In the genomic region with DNA sequence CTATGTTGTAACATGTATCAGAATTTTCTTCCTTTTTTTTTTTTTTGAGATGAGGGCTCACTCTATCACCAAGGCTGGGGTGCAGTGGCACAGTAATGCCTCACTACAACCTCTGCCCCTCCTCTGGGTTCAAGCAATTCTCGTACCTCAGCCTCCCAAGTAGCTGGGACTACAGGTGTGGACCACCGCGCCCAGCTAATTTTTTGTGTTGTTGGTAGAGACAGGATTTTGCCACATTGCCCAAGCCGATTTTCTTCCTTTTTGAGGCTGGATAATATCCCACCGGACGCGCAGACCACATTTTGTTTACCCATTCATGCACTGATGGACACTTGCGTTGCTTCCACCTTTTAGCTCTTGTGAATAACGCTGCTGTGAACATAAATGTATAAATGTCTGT, we compare ENCODE assay signal across 31 cellular contexts.
"Had no signal": no experiment of that assay in that cellular context is flagged by ENCODE, and none has a peak within 500 bp of the region (broad histone marks: within the 10 kb centered on the region; RNA-seq: fewer than 3 reads in every experiment).

No MANE protein-coding gene starts in this region.

- H3K27ac ChIP-seq: left lung, lower lobe of right lung, neural progenitor cell, neutrophil, ovary, prostate gland, skin epidermis, suprapubic skin, thoracic aorta, tibial artery, uterus had no signal

- H3K4me1 ChIP-seq: left lung, lower lobe of right lung, neural progenitor cell, prostate gland, suprapubic skin, tibial artery, uterus had no signal

- H3K27ac Mint-ChIP-seq: mesothelial cell of epicardium; naive B cell; natural killer cell; nephron progenitor cell; neural progenitor cell; stimulated activated naive B cell treated with anti-CD40 and anti-IgM and Interleukin-4, amounts not matched to agents 10 μg/mL and 1 μg/mL and 100 μg/mL, for 72 hours had no signal

- H3K4me1 Mint-ChIP-seq: mesothelial cell of epicardium, nephron progenitor cell, neural progenitor cell had no signal

- DNase-seq: hippocampal formation; kidney; left colon; lower lobe of right lung; mammary epithelial cell; mesenchymal stem cell; naive B cell; natural killer cell; nephron progenitor cell; occipital lobe; ovary; retina; right cardiac atrium; stimulated activated CD4-positive, alpha-beta T cell treated with anti-CD3 and anti-CD28 coated beads, Interleukin-12 subunit alpha, Interleukin-12 subunit beta, amount 100 ng/mL, for 4 hours; stimulated activated CD4-positive, alpha-beta T cell treated with anti-CD3 and anti-CD28 coated beads, Interleukin-15, amount 100 ng/mL, for 24 hours; stimulated activated CD4-positive, alpha-beta T cell treated with anti-CD3 and anti-CD28 coated beads, Interleukin-2, amount 100 ng/mL, for 24 hours; stimulated activated CD4-positive, alpha-beta T cell treated with anti-CD3 and anti-CD28 coated beads, Interleukin-4, amount 100 ng/mL, for 1 hour; stimulated activated naive B cell treated with anti-CD40 and anti-IgM and Interleukin-4, amounts not matched to agents 10 μg/mL and 1 μg/mL and 100 μg/mL, for 72 hours; stimulated activated naive CD8-positive, alpha-beta T cell treated with anti-CD3 and anti-CD28 coated beads, Interleukin-15, Interleukin-2, amounts not matched to agents 100 U/mL and 50 U/mL, for 24 hours; tibial artery; trophoblast cell; uterus had no signal

- H3K27me3 ChIP-seq: ovary, uterus had no signal

- H3K9me3 Mint-ChIP-seq: mesothelial cell of epicardium; natural killer cell; stimulated activated naive B cell treated with anti-CD40 and anti-IgM and Interleukin-4, amounts not matched to agents 10 μg/mL and 1 μg/mL and 100 μg/mL, for 72 hours had no signal

- H3K4me3 Mint-ChIP-seq: mesothelial cell of epicardium; naive B cell; natural killer cell; nephron progenitor cell; neural progenitor cell; stimulated activated naive B cell treated with anti-CD40 and anti-IgM and Interleukin-4, amounts not matched to agents 10 μg/mL and 1 μg/mL and 100 μg/mL, for 72 hours had no signal

- H3K36me3 ChIP-seq: left lung, lower lobe of right lung, neural progenitor cell, neutrophil, ovary, prostate gland, suprapubic skin, thoracic aorta, tibial artery, uterus had no signal

- ATAC-seq: left colon; left lung; lower lobe of right lung; natural killer cell; right cardiac atrium; sciatic nerve; stimulated activated naive B cell treated with anti-CD40 and anti-IgM and Interleukin-4, amounts not matched to agents 10 μg/mL and 1 μg/mL and 100 μg/mL, for 72 hours; stimulated activated naive CD8-positive, alpha-beta T cell treated with anti-CD3 and anti-CD28 coated beads, Interleukin-15, Interleukin-2, amounts not matched to agents 100 U/mL and 50 U/mL, for 24 hours had no signal

- H3K4me3 ChIP-seq: left lung, lower lobe of right lung, neural progenitor cell, ovary, prostate gland, skin epidermis, suprapubic skin, thoracic aorta, tibial artery, uterus had no signal

- H3K9me3 ChIP-seq: left lung, lower lobe of right lung, neutrophil, ovary, prostate gland, suprapubic skin, thoracic aorta, uterus had no signal

- H3K36me3 Mint-ChIP-seq: mesothelial cell of epicardium; natural killer cell; neural progenitor cell; stimulated activated naive B cell treated with anti-CD40 and anti-IgM and Interleukin-4, amounts not matched to agents 10 μg/mL and 1 μg/mL and 100 μg/mL, for 72 hours had no signal
